ENCODE assay signal across 8 cellular contexts in genomic region chr11:75583710-75584658, GRCh38. TPM values are rescaled to one million over a fixed set of nuclear protein-coding genes. Genes with fewer than 3 reads are reported as not detected.
DNase-seq lines count a peak whose midpoint lies in the region; ATAC-seq and TF ChIP-seq lines count a peak whose summit lies in the region.

No MANE protein-coding gene starts in this region.

- H3K27ac ChIP-seq in CD4-positive, alpha-beta memory T cell (ENCODE audit: low read depth, low read length), result peak overlapping the region; percentile 54
- peak overlapping the region; percentile 78; the same call in 1 of the 2 replicates for H3K27ac ChIP-seq in HEK293 (ENCODE audit: extremely low read depth, low read depth, low read length)
- peak overlapping the region; percentile 84 for H3K27ac ChIP-seq in ectodermal cell (ENCODE audit: insufficient read depth, low read depth, low read length, poor library complexity, severe bottlenecking)
- H3K27ac ChIP-seq in OCI-LY7 (ENCODE audit: low read depth, low read length, poor library complexity, severe bottlenecking), result no peak overlapping the region

- BruUV-seq in OCI-LY7 (replicated peaks; lab: Mats Ljungman, UMichigan), result no TSS peak

- no peaks in the 10 kb centered on the region for H3K9me3 ChIP-seq in CD4-positive, alpha-beta memory T cell (ENCODE audit: control insufficient read depth in 1 of 2, low read length in 2 of 2)
- H3K9me3 ChIP-seq in HEK293 (ENCODE audit: control insufficient read depth, insufficient read depth, low read depth, low read length) (no peaks in the 10 kb centered on the region), ectodermal cell (ENCODE audit: control insufficient read depth, low read length) (no peaks in the 10 kb centered on the region), OCI-LY7 (ENCODE audit: low read length) (no peaks in the 10 kb centered on the region)

- H3K4me3 ChIP-seq in CD4-positive, alpha-beta memory T cell (ENCODE audit: low read length in 2 of 2), result peak overlapping the region in 1 of 2 donors; percentile 67
- H3K4me3 ChIP-seq in HEK293 (ENCODE audit: low read depth, low read length) (peak overlapping the region; percentile 50), ectodermal cell (ENCODE audit: insufficient read depth, low read depth, low read length) (peak overlapping the region; percentile 66), OCI-LY7 (ENCODE audit: low read depth, low read length, poor library complexity, severe bottlenecking) (no peak overlapping the region)

- ATAC-seq in left lobe of liver, result peak; percentile 33

- POLR2A ChIA-PET in CD4-positive, alpha-beta memory T cell (lab: Charles Lee; ENCODE audit: partially characterized antibody), result interaction anchor here (1.8 kb wide), 1 partner anchor 22 kb away, joined by 6 read pairs; the partner anchor contains the start of gene SERPINH1
- POLR2A ChIA-PET in HEK293 (lab: Yijun Ruan, JAX) (interaction anchor here (0.7 to 2.5 kb wide), 5 partner anchors 20 to 228 kb away, joined by 3 to 11 read pairs (median 5); partner anchors contain the start of gene SERPINH1), OCI-LY7 (lab: Charles Lee) (no interaction called here)

- peaks cover 8 to 19% (median 15%) of the 10 kb centered on the region in 4 donors for H3K4me1 Mint-ChIP-seq in CD4-positive, alpha-beta memory T cell

- peak overlapping the region in 5 of 7 donors; percentile 42 to 81 (median 77) for H3K27ac Mint-ChIP-seq in CD4-positive, alpha-beta memory T cell

- CTCF ChIA-PET in CD4-positive, alpha-beta memory T cell (lab: Charles Lee; ENCODE audit: partially characterized antibody), result no interaction called here
- CTCF ChIA-PET in HEK293 (lab: Yijun Ruan, JAX), result interaction anchor here (0.5 to 1.7 kb wide), 4 partner anchors 12 to 370 kb away, joined by 3 to 5 read pairs (median 4); no protein-coding TSS in a partner anchor
- CTCF ChIA-PET in OCI-LY7 (lab: Charles Lee; ENCODE audit: unreplicated experiment), result interaction anchor here (0.5 to 0.9 kb wide), 4 partner anchors 11 to 860 kb away, joined by 3 to 4 read pairs (median 4); no protein-coding TSS in a partner anchor

- no peaks in the 10 kb centered on the region for H4K20me1 ChIP-seq in OCI-LY7 (ENCODE audit: insufficient read depth, low read length)

- intact Hi-C loops in CD4-positive, alpha-beta memory T cell (cut with micrococcal nuclease), result loop anchor here (1.0 to 10.0 kb wide), 3 partner anchors 22 to 231 kb away; partner anchors contain the start of genes SERPINH1 and UVRAG
- intact Hi-C loops in OCI-LY7 (cut with micrococcal nuclease; ENCODE audit: unreplicated experiment), result no loop called here

- 27 to 29% methylated on average over 40 to 42 of the region's 42 CpGs for WGBS in ectodermal cell, 2 experiments

- H3K36me3 ChIP-seq in CD4-positive, alpha-beta memory T cell (ENCODE audit: insufficient read depth, low read length), result no peaks in the 10 kb centered on the region
- H3K36me3 ChIP-seq in HEK293 (ENCODE audit: control insufficient read depth in 2 of 2, insufficient read depth in 1 of 2, low read length in 2 of 2) (no peaks in the 10 kb centered on the region), ectodermal cell (ENCODE audit: control insufficient read depth, insufficient read depth, low read length) (no peaks in the 10 kb centered on the region), OCI-LY7 (ENCODE audit: insufficient read depth, low read length) (no peaks in the 10 kb centered on the region)

- no peaks in the 10 kb centered on the region for H3K27me3 ChIP-seq in CD4-positive, alpha-beta memory T cell (ENCODE audit: insufficient read depth, low read length)
- no peaks in the 10 kb centered on the region for H3K27me3 ChIP-seq in ectodermal cell (ENCODE audit: control insufficient read depth, insufficient read depth, low read length, poor library complexity, severe bottlenecking)

- H3K9me3 Mint-ChIP-seq in CD4-positive, alpha-beta memory T cell, result peaks cover 0 to 2% (median 0%) of the 10 kb centered on the region in 8 donors

- no peaks in the 10 kb centered on the region for H3K36me3 Mint-ChIP-seq in CD4-positive, alpha-beta memory T cell

- no peaks in the 10 kb centered on the region for H3K27me3 Mint-ChIP-seq in CD4-positive, alpha-beta memory T cell

- no peaks in the 10 kb centered on the region for H3K9me2 ChIP-seq in OCI-LY7 (ENCODE audit: insufficient read depth, low read length)

- no peak for DNase-seq in CD4-positive, alpha-beta memory T cell
- peak; percentile 46 for DNase-seq in SHP77 treated with DMSO at 0.1 percent for 48 hours (lab: John Stamatoyannopoulos, UW)
- DNase-seq in left lobe of liver (ENCODE audit: low spot score), result no peak
- peak; percentile 4 for DNase-seq in stimulated activated naive CD4-positive, alpha-beta T cell treated with Interleukin-2 at 50 U/mL for 16 hours (lab: John Stamatoyannopoulos, UW)
- no peak for DNase-seq in effector CD8-positive, alpha-beta T cell (lab: John Stamatoyannopoulos, UW)
- no peak for DNase-seq in OCI-LY7 (ENCODE audit: low spot score)

- H3K4me3 Mint-ChIP-seq in CD4-positive, alpha-beta memory T cell, result peak overlapping the region; percentile 69 to 89 (median 80)

- H3K4me1 ChIP-seq in CD4-positive, alpha-beta memory T cell (ENCODE audit: insufficient read depth, low read length), result peaks cover 11% of the 10 kb centered on the region
- no peaks in the 10 kb centered on the region for H3K4me1 ChIP-seq in HEK293 (ENCODE audit: control insufficient read depth, insufficient read depth, low read length)
- H3K4me1 ChIP-seq in ectodermal cell (ENCODE audit: control insufficient read depth, insufficient read depth, low read length), result peaks cover 6% of the 10 kb centered on the region
- no peaks in the 10 kb centered on the region for H3K4me1 ChIP-seq in OCI-LY7 (ENCODE audit: insufficient read depth, low read length, poor library complexity, severe bottlenecking)

- no peaks in the 10 kb centered on the region for H3K79me2 ChIP-seq in OCI-LY7 (ENCODE audit: insufficient read depth, low read depth, low read length)

- TF ChIP-seq CTCF in HEK293 (tag by site-specific recombination; IDR thresholded peaks at IDR 0.05), result no peak
- no peak for TF ChIP-seq CTCF in OCI-LY7 (conservative IDR thresholded peaks at IDR 0.05; ENCODE audit: low read length)

- no peak overlapping the region for H2AFZ ChIP-seq in OCI-LY7 (ENCODE audit: low read length)

- H3K4me2 ChIP-seq in OCI-LY7 (ENCODE audit: low read length), result no peak overlapping the region

TF ChIP-seq in HEK293, 187 proteins besides CTCF, POLR2A, EP300 and RAD21 (continues in another document):
- TF ChIP-seq ZNF341 (tag by site-specific recombination; IDR thresholded peaks at IDR 0.05; ENCODE audit: low read depth) (peak; percentile 78), ZNF473 (tag by site-specific recombination; IDR thresholded peaks at IDR 0.05) (no peak), ZBTB10 (tag by site-specific recombination; IDR thresholded peaks at IDR 0.05) (0 out of 2 replicates have a peak, but pooled peaks have one; percentile 21), ZIC2 (tag by site-specific recombination; IDR thresholded peaks at IDR 0.05) (peak; percentile 69), ZNF398 (tag by site-specific recombination; IDR thresholded peaks at IDR 0.05) (peak; percentile 24; the same call in 1 of the 2 replicates), KLF1 (tag by site-specific recombination; IDR thresholded peaks at IDR 0.05) (peak; percentile 38; the same call in 1 of the 2 replicates)

RNA-seq across cellular contexts. Expression of gene SERPINH1, which starts 21.9 kb away (rescaled TPM):
- 10 to 100 TPM; 15.6 to 16.2 TPM for total RNA-seq in CD4-positive, alpha-beta memory T cell
- 1 to 10 TPM; 1.1 to 7.1 TPM for polyA plus RNA-seq in CD4-positive, alpha-beta memory T cell
- 462 TPM for polyA plus RNA-seq in ectodermal cell (2013, experiment 1 of 4)
- polyA plus RNA-seq in ectodermal cell (2013, experiment 2 of 4), result 419 TPM
- polyA plus RNA-seq in ectodermal cell (2013, experiment 3 of 4), result 346 TPM
- 367 TPM for polyA plus RNA-seq in ectodermal cell (2013, experiment 4 of 4)
- 21.6 TPM for total RNA-seq in left lobe of liver
- total RNA-seq in OCI-LY7 (2014; rRNA removed; shearing (Covaris generic)), result 0.33 TPM in 1 of 2 replicates, not detected in the other
- total RNA-seq in OCI-LY7 (2022), result not detected in 2 replicates

RNA-seq across cellular contexts. Expression of gene GDPD5, which starts 58.2 kb away (rescaled TPM):
- total RNA-seq in CD4-positive, alpha-beta memory T cell, result 100 to 1,000 TPM; 141 to 160 TPM
- 10 to 100 TPM; 11.0 to 30.0 TPM for polyA plus RNA-seq in CD4-positive, alpha-beta memory T cell
- polyA plus RNA-seq in ectodermal cell (2013, experiment 1 of 4), result 20.0 TPM
- polyA plus RNA-seq in ectodermal cell (2013, experiment 2 of 4), result 29.6 TPM
- polyA plus RNA-seq in ectodermal cell (2013, experiment 3 of 4), result 17.2 TPM
- polyA plus RNA-seq in ectodermal cell (2013, experiment 4 of 4), result 18.5 TPM
- total RNA-seq in left lobe of liver (9.1 TPM), OCI-LY7 (2022) (49.9 and 57.3 TPM in 2 replicates)
- 13.5 and 14.3 TPM in 2 replicates for total RNA-seq in OCI-LY7 (2014; rRNA removed; shearing (Covaris generic))

Comparison
In these comparisons a context has a peak if more than half of its experiments do, and no peak if none do; other contexts are left out.
1. DNase-seq: peak in SHP77 treated with DMSO at 0.1 percent for 48 hours (single experiment) and stimulated activated naive CD4-positive, alpha-beta T cell treated with Interleukin-2 at 50 U/mL for 16 hours (single experiment); none in CD4-positive, alpha-beta memory T cell (0 of 5), left lobe of liver (single experiment), effector CD8-positive, alpha-beta T cell (single experiment) and OCI-LY7 (single experiment).
2. RNA of gene SERPINH1, which starts 21.9 kb away (total RNA-seq): 21.6 TPM in left lobe of liver (single experiment) and 15.6 to 16.2 TPM in CD4-positive, alpha-beta memory T cell; 0.33 TPM in OCI-LY7; every median in the first group is over 10 times any median in the second.